27 cellular contexts compared by ENCODE assay signal in genomic region chr4:15084780-15085179, GRCh38.
"Had no signal": no experiment of that assay in that cellular context is flagged by ENCODE, and none has a peak within 500 bp of the region (broad histone marks: within the 10 kb centered on the region; RNA-seq: fewer than 3 reads in every experiment).

No MANE protein-coding gene starts in this region.

- H3K27me3 ChIP-seq: adrenal gland, body of pancreas, dorsolateral prefrontal cortex, gastrocnemius medialis, heart left ventricle had no signal

- DNase-seq: activated CD4-positive, alpha-beta memory T cell treated with anti-CD3 and anti-CD28 coated beads for 36 hours; activated CD4-positive, alpha-beta T cell treated with anti-CD3 and anti-CD28 coated beads for 36 hours; activated CD4-positive, alpha-beta T cell treated with anti-CD3 and anti-CD28 coated beads, Interleukin-2, amount 10 ng/mL, durations not matched to agents 24 days and 14 days; activated CD4-positive, CD25-positive, alpha-beta regulatory T cell; activated CD4-positive, CD25-positive, alpha-beta regulatory T cell treated with anti-CD3 and anti-CD28 coated beads, Interleukin-2, amount 50 U/mL, for 72 hours; activated CD8-positive, alpha-beta memory T cell treated with anti-CD3 and anti-CD28 coated beads, Interleukin-2, amount 10 ng/mL, durations not matched to agents 7 days and 5 days; activated CD8-positive, alpha-beta memory T cell treated with anti-CD3 and anti-CD28 coated beads, Interleukin-2, amount 50 U/mL, for 4 hours; activated CD8-positive, alpha-beta T cell treated with anti-CD3 and anti-CD28 coated beads, Interleukin-2, amount 10 ng/mL, durations not matched to agents 7 days and 5 days; activated effector memory CD4-positive, alpha-beta T cell treated with anti-CD3 and anti-CD28 coated beads, Interleukin-2, amount 50 U/mL, for 16 hours; activated naive CD4-positive, alpha-beta T cell treated with anti-CD3 and anti-CD28 coated beads for 36 hours; activated naive CD8-positive, alpha-beta T cell treated with anti-CD3 and anti-CD28 coated beads for 36 hours; activated naive CD8-positive, alpha-beta T cell treated with anti-CD3 and anti-CD28 coated beads, Interleukin-2, amount 50 U/mL, for 24 hours; activated T-cell treated with anti-CD3 and anti-CD28 coated beads, Interleukin-2, amount 50 U/mL, for 1 hour; activated T-cell treated with anti-CD3 and anti-CD28 coated beads, Interleukin-2, amount 50 U/mL, for 48 hours; adrenal gland; amygdala; aorta; body of pancreas; dorsolateral prefrontal cortex; effector memory CD4-positive, alpha-beta T cell; endodermal cell; foreskin fibroblast; gastrocnemius medialis; glutamatergic neuron; heart left ventricle; T-helper 2 cell had no signal

- H3K9me3 ChIP-seq: adrenal gland, body of pancreas, gastrocnemius medialis, heart left ventricle had no signal

- H3K4me3 ChIP-seq: adrenal gland, body of pancreas, coronary artery, dorsolateral prefrontal cortex, gastrocnemius medialis, heart left ventricle had no signal

- H3K4me1 ChIP-seq: adrenal gland, body of pancreas, gastrocnemius medialis had no signal

- ATAC-seq: activated CD4-positive, alpha-beta T cell treated with anti-CD3 and anti-CD28 coated beads for 36 hours; activated CD8-positive, alpha-beta memory T cell treated with anti-CD3 and anti-CD28 coated beads, Interleukin-2, amount 10 ng/mL, durations not matched to agents 7 days and 5 days; activated CD8-positive, alpha-beta T cell treated with anti-CD3 and anti-CD28 coated beads, Interleukin-2, amount 10 ng/mL, durations not matched to agents 7 days and 5 days; activated naive CD8-positive, alpha-beta T cell treated with anti-CD3 and anti-CD28 coated beads, Interleukin-2, amount 50 U/mL, for 24 hours; body of pancreas; gastrocnemius medialis; heart left ventricle had no signal

- H3K27ac ChIP-seq: adrenal gland, body of pancreas, coronary artery, dorsolateral prefrontal cortex, gastrocnemius medialis, heart left ventricle had no signal

- H3K36me3 ChIP-seq: adrenal gland, gastrocnemius medialis, heart left ventricle had no signal
